25 cellular contexts compared by ENCODE assay signal in genomic region chr15:62927196-62927595, GRCh38.
"Had no signal": no experiment of that assay in that cellular context is flagged by ENCODE, and none has a peak within 500 bp of the region (broad histone marks: within the 10 kb centered on the region; RNA-seq: fewer than 3 reads in every experiment).

No MANE protein-coding gene starts in this region.

- H3K4me1 ChIP-seq: lower lobe of right lung had no signal

- H3K9me3 ChIP-seq: esophagus muscularis mucosa, gastroesophageal sphincter, heart right ventricle, lower lobe of right lung had no signal

- H3K4me3 ChIP-seq: esophagus muscularis mucosa, gastroesophageal sphincter, heart right ventricle, lower lobe of right lung had no signal

- DNase-seq: activated CD4-positive, alpha-beta T cell treated with anti-CD3 and anti-CD28 coated beads, Interleukin-2, amount 10 ng/mL, durations not matched to agents 7 days and 5 days; activated CD8-positive, alpha-beta memory T cell treated with anti-CD3 and anti-CD28 coated beads, Interleukin-2, amount 10 ng/mL, durations not matched to agents 7 days and 5 days; activated CD8-positive, alpha-beta T cell treated with anti-CD3 and anti-CD28 coated beads for 36 hours; activated T-cell treated with anti-CD3 and anti-CD28 coated beads for 4 hours; aorta; brain microvascular endothelial cell; central memory CD4-positive, alpha-beta T cell; effector memory CD4-positive, alpha-beta T cell; heart right ventricle; islet precursor cell; lower lobe of right lung; mesendoderm; naive B cell; nucleus accumbens; posterior cingulate gyrus; stimulated activated CD4-positive, alpha-beta T cell treated with anti-CD3 and anti-CD28 coated beads, Interleukin-2, amount 100 ng/mL, for 48 hours; stimulated activated CD8-positive, alpha-beta memory T cell treated with anti-CD3 and anti-CD28 coated beads, Interleukin-4, amount 100 ng/mL, for 48 hours; stimulated activated naive CD4-positive, alpha-beta T cell treated with Interleukin-2 at 50 U/mL for 16 hours; T-helper 2 cell had no signal

- H3K27me3 ChIP-seq: brain microvascular endothelial cell, esophagus muscularis mucosa, gastroesophageal sphincter, heart right ventricle had no signal

- H3K36me3 ChIP-seq: brain microvascular endothelial cell, esophagus muscularis mucosa, gastroesophageal sphincter, heart right ventricle, lower lobe of right lung had no signal

- H3K27ac ChIP-seq: esophagus muscularis mucosa, gastroesophageal sphincter, lower lobe of right lung had no signal

- ATAC-seq: activated CD4-positive, CD25-positive, alpha-beta regulatory T cell treated with anti-CD3 and anti-CD28 coated beads, Interleukin-2, amount 50 U/mL, for 24 hours; activated CD8-positive, alpha-beta memory T cell treated with anti-CD3 and anti-CD28 coated beads, Interleukin-2, amount 10 ng/mL, durations not matched to agents 7 days and 5 days; activated CD8-positive, alpha-beta T cell treated with anti-CD3 and anti-CD28 coated beads for 36 hours; activated naive CD4-positive, alpha-beta T cell treated with anti-CD3 and anti-CD28 coated beads, Interleukin-2, amount 50 U/mL, for 72 hours; activated T-helper 17 cell treated with anti-CD3 and anti-CD28 coated beads, Interleukin-2, amount 50 U/mL, for 72 hours; gastroesophageal sphincter; heart right ventricle; lower lobe of right lung; sciatic nerve had no signal
